ENCODE assay signal across 8 cellular contexts in genomic region chr1:120557597-120558302, GRCh38.
DNase-seq lines count a peak whose midpoint lies in the region; ATAC-seq and TF ChIP-seq lines count a peak whose summit lies in the region.
"Not testable (repeated sequence)": the region's sequence is repeated elsewhere in the genome, so short reads cannot be mapped to it uniquely, and the experiment has no call there.

No MANE protein-coding gene starts in this region.

- ATAC-seq in GM21825 (IDR thresholded peaks at IDR 0.05; ENCODE audit: unreplicated experiment) (peak; percentile 9), left ventricle myocardium superior (peak; percentile 46)
- not testable (repeated sequence) for ATAC-seq in naive thymus-derived CD4-positive, alpha-beta T cell

- H3K36me3 ChIP-seq in Caco-2 (ENCODE audit: control insufficient read depth, insufficient read depth, low read length); Loucy (ENCODE audit: insufficient read depth, low read length); naive thymus-derived CD4-positive, alpha-beta T cell (ENCODE audit: control insufficient read depth in 2 of 3, insufficient read depth in 3 of 3, low read length in 3 of 3); stomach smooth muscle (ENCODE audit: control insufficient read depth in 2 of 2, insufficient read depth in 2 of 2, low read length in 2 of 2): not testable (repeated sequence)

- H3K4me3 Mint-ChIP-seq in Caco-2 (ENCODE audit: unreplicated experiment) (peak overlapping the region; percentile 50), chondrocyte (ENCODE audit: unreplicated experiment) (peak overlapping the region; percentile 63)
- H3K4me3 Mint-ChIP-seq in naive thymus-derived CD4-positive, alpha-beta T cell = peak overlapping the region; percentile 48 to 89 (median 78)

- not testable (repeated sequence) for H3K27ac ChIP-seq in naive thymus-derived CD4-positive, alpha-beta T cell (ENCODE audit: low read depth, low read length); stomach smooth muscle (ENCODE audit: low read length)

- peak overlapping the region; percentile 32 for H3K4me3 ChIP-seq in Caco-2 (ENCODE audit: low read depth, low read length)
- H3K4me3 ChIP-seq in Loucy (ENCODE audit: low read length, poor library complexity, severe bottlenecking) = peak overlapping the region; percentile 72
- not testable (repeated sequence) for H3K4me3 ChIP-seq in naive thymus-derived CD4-positive, alpha-beta T cell (ENCODE audit: low read length)
- peak overlapping the region; percentile 68 to 71 for H3K4me3 ChIP-seq in stomach smooth muscle (ENCODE audit: low read length in 2 of 2)

- not testable (repeated sequence) for H3K4me1 Mint-ChIP-seq in Caco-2 (ENCODE audit: low read depth, unreplicated experiment); chondrocyte (ENCODE audit: low read depth)
- peaks cover 0 to 13% (median 8%) of the 10 kb centered on the region in 7 donors for H3K4me1 Mint-ChIP-seq in naive thymus-derived CD4-positive, alpha-beta T cell

- H3K27me3 ChIP-seq in Caco-2 (replicated peaks; ENCODE audit: control insufficient read depth, insufficient read depth, low read length); Loucy (ENCODE audit: insufficient read depth, low read length, poor library complexity, severe bottlenecking); naive thymus-derived CD4-positive, alpha-beta T cell (ENCODE audit: control insufficient read depth in 2 of 2, insufficient read depth in 2 of 2, low read length in 2 of 2); stomach smooth muscle (ENCODE audit: control insufficient read depth in 1 of 2, insufficient read depth in 2 of 2, low read length in 2 of 2): not testable (repeated sequence)

- intact Hi-C loops in Caco-2 (cut with micrococcal nuclease; ENCODE audit: unreplicated experiment); left ventricle myocardium superior (cut with micrococcal nuclease); naive thymus-derived CD4-positive, alpha-beta T cell (cut with micrococcal nuclease): not testable (repeated sequence)

- not testable (repeated sequence) for H3K27ac Mint-ChIP-seq in Caco-2 (ENCODE audit: unreplicated experiment); naive thymus-derived CD4-positive, alpha-beta T cell
- peak overlapping the region; percentile 65 for H3K27ac Mint-ChIP-seq in chondrocyte (ENCODE audit: unreplicated experiment)

- not testable (repeated sequence) for H4K20me1 ChIP-seq in Loucy (ENCODE audit: insufficient read depth, low read length, poor library complexity, severe bottlenecking)

- H3K9me3 Mint-ChIP-seq in Caco-2 (ENCODE audit: unreplicated experiment); chondrocyte (ENCODE audit: low read depth); naive thymus-derived CD4-positive, alpha-beta T cell: not testable (repeated sequence)

- not testable (repeated sequence) for H2AFZ ChIP-seq in Loucy (ENCODE audit: low read length)

- not testable (repeated sequence) for H3K9me3 ChIP-seq in Caco-2; Loucy (ENCODE audit: insufficient read depth, low read depth, low read length); naive thymus-derived CD4-positive, alpha-beta T cell (ENCODE audit: control insufficient read depth in 2 of 3, low read length in 3 of 3); stomach smooth muscle (ENCODE audit: control insufficient read depth in 2 of 2, low read length in 2 of 2)

- POLR2A ChIA-PET in Caco-2 (lab: Charles Lee); naive thymus-derived CD4-positive, alpha-beta T cell (lab: Charles Lee): not testable (repeated sequence)

- H3K4me1 ChIP-seq in Caco-2; Loucy (ENCODE audit: insufficient read depth, low read length, poor library complexity, severe bottlenecking); naive thymus-derived CD4-positive, alpha-beta T cell (ENCODE audit: control insufficient read depth in 2 of 2, insufficient read depth in 2 of 2, low read length in 2 of 2); stomach smooth muscle (ENCODE audit: control insufficient read depth, insufficient read depth, low read length): not testable (repeated sequence)

- H3K9me2 ChIP-seq in Loucy (replicated peaks; ENCODE audit: low read depth, low read length) = not testable (repeated sequence)

- BruUV-seq in Caco-2 (replicated peaks; lab: Mats Ljungman, UMichigan) = not testable (repeated sequence)

- not testable (repeated sequence) for TF ChIP-seq CTCF in Caco-2 (IDR thresholded peaks at IDR 0.05; ENCODE audit: insufficient read depth in 1 of 2, low read depth in 1 of 2, low read length in 1 of 2, severe bottlenecking in 1 of 2, unreplicated experiment in 1 of 2); Loucy (conservative IDR thresholded peaks at IDR 0.05; ENCODE audit: low read length); chondrocyte (IDR thresholded peaks at IDR 0.05)

- not testable (repeated sequence) for H3K79me2 ChIP-seq in Loucy (ENCODE audit: insufficient read depth, low read length)

- CTCF ChIA-PET in Caco-2 (lab: Charles Lee); naive thymus-derived CD4-positive, alpha-beta T cell (lab: Charles Lee): not testable (repeated sequence)

- not testable (repeated sequence) for H3F3A ChIP-seq in Loucy (ENCODE audit: low read depth)

- not testable (repeated sequence) for H3K27me3 Mint-ChIP-seq in Caco-2 (ENCODE audit: insufficient read depth, unreplicated experiment); chondrocyte (ENCODE audit: low read depth); naive thymus-derived CD4-positive, alpha-beta T cell

- DNase-seq in Caco-2; chondrocyte (ENCODE audit: low spot score); left ventricle myocardium superior; naive thymus-derived CD4-positive, alpha-beta T cell: not testable (repeated sequence)
- peak; percentile 4 for DNase-seq in activated CD4-positive, alpha-beta T cell treated with anti-CD3 and anti-CD28 coated beads for 48 hours

- H3K36me3 Mint-ChIP-seq in Caco-2 (ENCODE audit: insufficient read depth, unreplicated experiment); chondrocyte (ENCODE audit: low read depth); naive thymus-derived CD4-positive, alpha-beta T cell: not testable (repeated sequence)

- H3K9ac ChIP-seq in Loucy (ENCODE audit: low read depth, low read length, poor library complexity, severe bottlenecking); stomach smooth muscle (ENCODE audit: low read length in 2 of 2): not testable (repeated sequence)

- H3K4me2 ChIP-seq in Loucy (ENCODE audit: low read depth, low read length, poor library complexity, severe bottlenecking) = peak overlapping the region; percentile 69
